11 cellular contexts compared by ENCODE assay signal in the genomic region with DNA sequence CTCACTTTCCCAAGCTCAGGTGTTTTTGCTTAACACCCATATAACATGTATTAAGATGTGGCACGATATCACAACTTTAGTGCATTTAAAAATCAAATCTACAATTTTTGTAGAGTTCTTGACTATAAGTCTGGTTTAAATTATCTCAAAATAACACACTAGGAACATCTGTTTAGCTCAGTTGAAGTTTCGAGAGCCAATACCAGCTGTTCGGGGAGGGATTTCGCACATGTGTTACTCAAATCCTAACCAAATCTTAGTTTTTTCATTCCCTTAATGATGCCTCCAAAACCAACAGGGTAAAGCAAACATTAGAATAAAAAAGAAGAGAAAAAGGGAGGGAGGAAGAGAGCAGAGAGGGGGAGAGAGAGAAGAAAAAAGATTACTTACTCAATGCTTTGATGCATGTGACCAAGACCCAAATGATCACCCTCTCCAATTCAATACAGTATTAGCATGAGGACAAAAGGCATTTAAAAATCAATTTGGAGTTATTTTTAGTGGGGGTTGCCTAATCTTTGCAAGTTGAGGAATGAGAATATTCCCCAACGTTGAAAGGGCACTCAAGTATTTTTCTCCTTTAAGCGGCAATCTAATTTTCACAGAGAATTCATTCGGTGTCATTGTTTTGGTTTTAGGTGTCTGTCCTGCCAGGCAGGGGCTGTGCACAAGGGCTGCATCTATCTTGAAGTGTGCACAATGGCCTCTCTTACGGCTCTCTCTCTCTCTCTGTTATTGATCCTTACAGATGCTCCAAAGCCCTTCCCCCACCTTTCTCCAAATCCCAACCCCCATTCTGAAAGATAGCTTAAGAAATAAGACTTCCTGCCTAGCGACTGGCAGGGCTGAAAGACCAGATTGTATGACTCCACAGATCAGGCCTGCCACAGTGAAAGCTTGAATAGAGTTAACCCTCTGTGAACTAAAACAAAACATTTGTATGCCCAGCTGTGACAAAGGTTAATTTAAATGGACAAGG.
DNase-seq lines count a peak whose midpoint lies in the region; ATAC-seq, FAIRE-seq and TF ChIP-seq lines count a peak whose summit lies in the region.
"Had no signal": no experiment of that assay in that cellular context is flagged by ENCODE, and none has a peak within 500 bp of the region (broad histone marks: within the 10 kb centered on the region; RNA-seq: fewer than 3 reads in every experiment).

No MANE protein-coding gene starts in this region.

- CTCF ChIA-PET in HepG2 (lab: Yijun Ruan, JAX; ENCODE audit: low intra/inter-chr PET ratio, low total read pairs) = no interaction called here

- H3K4me3 ChIP-seq in HepG2 (replicated peaks in 1 of 3; ENCODE audit: insufficient read depth in 1 of 3, low read depth in 2 of 3, low read length in 3 of 3) = peak overlapping the region in 1 of 3 experiments; percentile 5; a peak in 2 of 6 replicates
- H3K4me3 ChIP-seq in ascending aorta = no peak overlapping the region
- H3K4me3 ChIP-seq: mucosa of descending colon had no signal

- no TSS peak for BruUV-seq in HepG2 (replicated peaks; lab: Mats Ljungman, UMichigan)

- no peak overlapping the region for H2AFZ ChIP-seq in HepG2 (ENCODE audit: low read length)

- H3K4me2 ChIP-seq in HepG2 (ENCODE audit: low read depth, low read length) = peak overlapping the region; percentile 79

- intact Hi-C loops in HepG2 (cut with micrococcal nuclease; ENCODE audit: unreplicated experiment) (loop anchor here (5.0 kb wide), 1 partner anchor 41 kb away; no protein-coding TSS in a partner anchor), ascending aorta (cut with DNase I) (no loop called here)

- peaks cover 58% of the 10 kb centered on the region for H3K4me1 ChIP-seq in HepG2 (ENCODE audit: insufficient read depth, low read length)
- H3K4me1 ChIP-seq in ascending aorta = no peaks in the 10 kb centered on the region

- peak overlapping the region; percentile 66 to 88 (median 80) for H3K4me3 Mint-ChIP-seq in brain
- H3K4me3 Mint-ChIP-seq in activated T-cell treated with anti-CD3 and anti-CD28 coated beads, Interleukin-2, amount 50 U/mL, for 72 hours = no peak overlapping the region

- H3K36me3 ChIP-seq in HepG2 (replicated peaks in 1 of 2; ENCODE audit: control insufficient read depth in 1 of 2, insufficient read depth in 2 of 2, low read length in 2 of 2) (no peaks in the 10 kb centered on the region; a peak in 1 of 5 replicates), ascending aorta (no peaks in the 10 kb centered on the region)

- TF ChIP-seq EP300 in HepG2 (IDR thresholded peaks at IDR 0.05; ENCODE audit: low read depth in 2 of 2, low read length in 2 of 2) (no peak), HepG2 (CRISPR knock-in tag; IDR thresholded peaks at IDR 0.05; ENCODE audit: borderline replicate concordance) (no peak)

- no peaks in the 10 kb centered on the region for H3K9me3 ChIP-seq in HepG2 (ENCODE audit: low read length)
- no peaks in the 10 kb centered on the region for H3K9me3 ChIP-seq in ascending aorta
- H3K9me3 ChIP-seq: mucosa of descending colon had no signal

- no peaks in the 10 kb centered on the region for H3K27me3 ChIP-seq in HepG2 (ENCODE audit: control insufficient read depth in 1 of 2, insufficient read depth in 2 of 2, low read length in 2 of 2)
- H3K27me3 ChIP-seq in ascending aorta = no peaks in the 10 kb centered on the region

- TF ChIP-seq CTCF in brain (conservative IDR thresholded peaks at IDR 0.05) (no peak), HepG2 (CRISPR knock-in tag; IDR thresholded peaks at IDR 0.05) (no peak), ascending aorta (IDR thresholded peaks at IDR 0.05) (no peak)

- peak overlapping the region; percentile 54 to 96 (median 94) for H3K27ac Mint-ChIP-seq in brain
- no peak overlapping the region for H3K27ac Mint-ChIP-seq in activated T-cell treated with anti-CD3 and anti-CD28 coated beads, Interleukin-2, amount 50 U/mL, for 72 hours

- H4K20me1 ChIP-seq in HepG2 (ENCODE audit: insufficient read depth, low read length) = no peaks in the 10 kb centered on the region; the same call in 1 of the 2 replicates

- FAIRE-seq in HepG2 (lab: Jason Lieb, UNC) = no peak

- peak; percentile 39 for DNase-seq in D341Med (ENCODE audit: low spot score)
- DNase-seq in Kasumi-1 (lab: John Stamatoyannopoulos, UW) = peak; percentile 16 to 26
- no peak for DNase-seq in HepG2 (ENCODE audit: low spot score)
- no peak for DNase-seq in activated gamma-delta T cell treated with Interleukin-2 at 50 U/mL for 16 hours
- DNase-seq in ascending aorta (ENCODE audit: low spot score in 2 of 2) = no peak
- DNase-seq in stimulated activated CD4-positive, alpha-beta T cell treated with anti-CD3 and anti-CD28 coated beads, Interleukin-4, amount 100 ng/mL, for 1 hour = no peak
- DNase-seq in activated T-cell treated with anti-CD3 and anti-CD28 coated beads, Interleukin-2, amount 50 U/mL, for 72 hours = no peak
- DNase-seq: activated CD4-positive, alpha-beta T cell treated with anti-CD3 and anti-CD28 coated beads, Interleukin-2, amount 50 U/mL, for 48 hours; mucosa of descending colon; NCI-H1105 treated with DMSO at 0.1 percent for 48 hours had no signal

- H3K4me1 Mint-ChIP-seq in brain = peaks cover 75% of the 10 kb centered on the region
- H3K4me1 Mint-ChIP-seq in activated T-cell treated with anti-CD3 and anti-CD28 coated beads, Interleukin-2, amount 50 U/mL, for 72 hours (ENCODE audit: low read depth) = no peaks in the 10 kb centered on the region

- no peak for TF ChIP-seq POLR2A in HepG2 (IDR thresholded peaks at IDR 0.05; ENCODE audit: insufficient read depth in 1 of 2, low read depth in 2 of 2, low read length in 2 of 2)

- no peaks in the 10 kb centered on the region for H3K27me3 Mint-ChIP-seq in brain
- peaks cover 43% of the 10 kb centered on the region for H3K27me3 Mint-ChIP-seq in activated T-cell treated with anti-CD3 and anti-CD28 coated beads, Interleukin-2, amount 50 U/mL, for 72 hours (ENCODE audit: low read depth)

- no peaks in the 10 kb centered on the region for H3K36me3 Mint-ChIP-seq in brain
- no peaks in the 10 kb centered on the region for H3K36me3 Mint-ChIP-seq in activated T-cell treated with anti-CD3 and anti-CD28 coated beads, Interleukin-2, amount 50 U/mL, for 72 hours (ENCODE audit: insufficient read depth in 2 of 2)

- POLR2A ChIA-PET in HepG2 (lab: Yijun Ruan, JAX) = interaction anchor here (2.9 kb wide), 1 partner anchor 66 kb away, joined by 13 read pairs; no protein-coding TSS in a partner anchor

- in situ Hi-C loops in HepG2 (cut with HindIII; ENCODE audit: extremely low pct_ligation_motif_present, low pct_unique_long_range_greater_than_20kb) = no loop called here

- peak overlapping the region; percentile 21; the same call in 1 of the 2 replicates for H3K9ac ChIP-seq in HepG2 (ENCODE audit: insufficient read depth, low read depth, low read length)

- ATAC-seq in HepG2 = peak; percentile 43; the same call in 2 of the 3 replicates
- no peak for ATAC-seq in activated T-cell treated with anti-CD3 and anti-CD28 coated beads, Interleukin-2, amount 50 U/mL, for 72 hours (replicated peaks in 1 of 2)
- ATAC-seq: mucosa of descending colon had no signal

- peaks cover 31% of the 10 kb centered on the region for H3K79me2 ChIP-seq in HepG2 (ENCODE audit: insufficient read depth, low read length)

- TF ChIP-seq RAD21 in HepG2 (CRISPR knock-in tag; IDR thresholded peaks at IDR 0.05) = no peak

- no peaks in the 10 kb centered on the region for H3K9me3 Mint-ChIP-seq in brain
- no peaks in the 10 kb centered on the region for H3K9me3 Mint-ChIP-seq in activated T-cell treated with anti-CD3 and anti-CD28 coated beads, Interleukin-2, amount 50 U/mL, for 72 hours

- H3K27ac ChIP-seq in HepG2 (ENCODE audit: extremely low read length, insufficient read depth, low read length) (peak overlapping the region; percentile 13), ascending aorta (no peak overlapping the region)

- 73% methylated on average over 9 of the region's 9 CpGs for WGBS in HepG2 (ENCODE audit: low lambda C conversion rate)

TF ChIP-seq in HepG2, 621 proteins besides CTCF, POLR2A, EP300 and RAD21 (continues in another document):
- TF ChIP-seq, protein P1, sequence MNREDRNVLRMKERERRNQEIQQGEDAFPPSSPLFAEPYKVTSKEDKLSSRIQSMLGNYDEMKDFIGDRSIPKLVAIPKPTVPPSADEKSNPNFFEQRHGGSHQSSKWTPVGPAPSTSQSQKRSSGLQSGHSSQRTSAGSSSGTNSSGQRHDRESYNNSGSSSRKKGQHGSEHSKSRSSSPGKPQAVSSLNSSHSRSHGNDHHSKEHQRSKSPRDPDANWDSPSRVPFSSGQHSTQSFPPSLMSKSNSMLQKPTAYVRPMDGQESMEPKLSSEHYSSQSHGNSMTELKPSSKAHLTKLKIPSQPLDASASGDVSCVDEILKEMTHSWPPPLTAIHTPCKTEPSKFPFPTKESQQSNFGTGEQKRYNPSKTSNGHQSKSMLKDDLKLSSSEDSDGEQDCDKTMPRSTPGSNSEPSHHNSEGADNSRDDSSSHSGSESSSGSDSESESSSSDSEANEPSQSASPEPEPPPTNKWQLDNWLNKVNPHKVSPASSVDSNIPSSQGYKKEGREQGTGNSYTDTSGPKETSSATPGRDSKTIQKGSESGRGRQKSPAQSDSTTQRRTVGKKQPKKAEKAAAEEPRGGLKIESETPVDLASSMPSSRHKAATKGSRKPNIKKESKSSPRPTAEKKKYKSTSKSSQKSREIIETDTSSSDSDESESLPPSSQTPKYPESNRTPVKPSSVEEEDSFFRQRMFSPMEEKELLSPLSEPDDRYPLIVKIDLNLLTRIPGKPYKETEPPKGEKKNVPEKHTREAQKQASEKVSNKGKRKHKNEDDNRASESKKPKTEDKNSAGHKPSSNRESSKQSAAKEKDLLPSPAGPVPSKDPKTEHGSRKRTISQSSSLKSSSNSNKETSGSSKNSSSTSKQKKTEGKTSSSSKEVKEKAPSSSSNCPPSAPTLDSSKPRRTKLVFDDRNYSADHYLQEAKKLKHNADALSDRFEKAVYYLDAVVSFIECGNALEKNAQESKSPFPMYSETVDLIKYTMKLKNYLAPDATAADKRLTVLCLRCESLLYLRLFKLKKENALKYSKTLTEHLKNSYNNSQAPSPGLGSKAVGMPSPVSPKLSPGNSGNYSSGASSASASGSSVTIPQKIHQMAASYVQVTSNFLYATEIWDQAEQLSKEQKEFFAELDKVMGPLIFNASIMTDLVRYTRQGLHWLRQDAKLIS (CRISPR knock-in tag; IDR thresholded peaks at IDR 0.05) = no peak
- peak; percentile 38 for TF ChIP-seq PRPF4 (IDR thresholded peaks at IDR 0.05; ENCODE audit: low read depth, low read length, poor library complexity, severe bottlenecking)
- peak; percentile 88 for TF ChIP-seq ZNF652 (CRISPR knock-in tag; IDR thresholded peaks at IDR 0.05; ENCODE audit: borderline replicate concordance, low read depth)
- TF ChIP-seq GATAD2A (CRISPR knock-in tag; IDR thresholded peaks at IDR 0.05) = 0 out of 2 replicates have a peak, but pooled peaks have one; percentile 11
- 0 out of 2 replicates have a peak, but pooled peaks have one; percentile 8 for TF ChIP-seq HNF4A (CRISPR knock-in tag; IDR thresholded peaks at IDR 0.05)
- TF ChIP-seq ONECUT2 (CRISPR knock-in tag; IDR thresholded peaks at IDR 0.05) = peak; percentile 56; the same call in 1 of the 2 replicates

Comparison
In these comparisons a context has a peak if more than half of its experiments do, and no peak if none do; other contexts are left out.
1. DNase-seq: peak in D341Med (single experiment) and Kasumi-1 (2 of 2); none in HepG2 (single experiment), activated gamma-delta T cell treated with Interleukin-2 at 50 U/mL for 16 hours (single experiment), ascending aorta (0 of 2), stimulated activated CD4-positive, alpha-beta T cell treated with anti-CD3 and anti-CD28 coated beads, Interleukin-4, amount 100 ng/mL, for 1 hour (single experiment) and activated T-cell treated with anti-CD3 and anti-CD28 coated beads, Interleukin-2, amount 50 U/mL, for 72 hours (0 of 2).
2. H3K4me3 Mint-ChIP-seq: peak in brain (5 of 5); none in activated T-cell treated with anti-CD3 and anti-CD28 coated beads, Interleukin-2, amount 50 U/mL, for 72 hours (0 of 2).